In genomic region chr14:52094871-52095270, GRCh38 we compare ENCODE assay signal across 28 cellular contexts.
"Had no signal": no experiment of that assay in that cellular context is flagged by ENCODE, and none has a peak within 500 bp of the region (broad histone marks: within the 10 kb centered on the region; RNA-seq: fewer than 3 reads in every experiment).

No MANE protein-coding gene starts in this region.

- H3K36me3 ChIP-seq: left ventricle myocardium inferior, pancreas, prostate gland, tibial nerve, uterus had no signal

- H3K27me3 ChIP-seq: pancreas, tibial nerve, uterus had no signal

- H3K4me1 ChIP-seq: pancreas, prostate gland, tibial nerve, uterus had no signal

- H3K9me3 Mint-ChIP-seq: immature natural killer cell; natural killer cell treated with Interleukin-12 subunit alpha and Interleukin-12 subunit beta and Interleukin-15 and Interleukin-18, amount 100 ng/mL, for 72 hours; stimulated activated memory B cell treated with anti-CD40 and anti-IgM and Interleukin-4, amounts not matched to agents 10 μg/mL and 1 μg/mL and 100 μg/mL, for 72 hours; type B pancreatic cell had no signal

- H3K27ac Mint-ChIP-seq: immature natural killer cell; naive thymus-derived CD4-positive, alpha-beta T cell; natural killer cell treated with Interleukin-12 subunit alpha and Interleukin-12 subunit beta and Interleukin-15 and Interleukin-18, amount 100 ng/mL, for 72 hours; stimulated activated memory B cell treated with anti-CD40 and anti-IgM and Interleukin-4, amounts not matched to agents 10 μg/mL and 1 μg/mL and 100 μg/mL, for 72 hours; stimulated activated naive CD8-positive, alpha-beta T cell treated with anti-CD3 and anti-CD28 coated beads, Interleukin-15, amount 100 ng/mL, for 72 hours; type B pancreatic cell had no signal

- H3K4me3 Mint-ChIP-seq: immature natural killer cell; naive thymus-derived CD4-positive, alpha-beta T cell; natural killer cell treated with Interleukin-12 subunit alpha and Interleukin-12 subunit beta and Interleukin-15 and Interleukin-18, amount 100 ng/mL, for 72 hours; neural crest cell; stimulated activated memory B cell treated with anti-CD40 and anti-IgM and Interleukin-4, amounts not matched to agents 10 μg/mL and 1 μg/mL and 100 μg/mL, for 72 hours; stimulated activated naive CD8-positive, alpha-beta T cell treated with anti-CD3 and anti-CD28 coated beads, Interleukin-15, amount 100 ng/mL, for 72 hours; type B pancreatic cell had no signal

- H3K9me3 ChIP-seq: left ventricle myocardium inferior, mucosa of descending colon, pancreas, prostate gland, tibial nerve, uterus had no signal

- H3K4me3 ChIP-seq: left ventricle myocardium inferior, lung, mucosa of descending colon, pancreas, prostate gland, tibial nerve, uterus had no signal

- H3K36me3 Mint-ChIP-seq: naive thymus-derived CD4-positive, alpha-beta T cell; natural killer cell treated with Interleukin-12 subunit alpha and Interleukin-12 subunit beta and Interleukin-15 and Interleukin-18, amount 100 ng/mL, for 72 hours; stimulated activated memory B cell treated with anti-CD40 and anti-IgM and Interleukin-4, amounts not matched to agents 10 μg/mL and 1 μg/mL and 100 μg/mL, for 72 hours; type B pancreatic cell had no signal

- H3K27ac ChIP-seq: left ventricle myocardium inferior, pancreas, prostate gland, tibial nerve, uterus had no signal

- DNase-seq: hypothalamus; immature natural killer cell; kidney; left ventricle myocardium inferior; midbrain; mucosa of descending colon; naive thymus-derived CD4-positive, alpha-beta T cell; nucleus accumbens; pancreas; posterior cingulate gyrus; retina; right cardiac atrium; small intestine; stimulated activated CD4-positive, alpha-beta T cell treated with anti-CD3 and anti-CD28 coated beads, Interleukin-1b, Interleukin-23, amount 100 ng/mL, for 48 hours; stimulated activated CD4-positive, alpha-beta T cell treated with anti-CD3 and anti-CD28 coated beads, Interleukin-2, amount 100 ng/mL, for 48 hours; stimulated activated CD4-positive, alpha-beta T cell treated with anti-CD3 and anti-CD28 coated beads, Interleukin-4, amount 100 ng/mL, for 4 hours; stimulated activated CD8-positive, alpha-beta memory T cell treated with anti-CD3 and anti-CD28 coated beads, Interleukin-4, amount 100 ng/mL, for 48 hours; stimulated activated naive CD4-positive, alpha-beta T cell treated with Interleukin-2 at 50 U/mL for 16 hours; stimulated activated naive CD8-positive, alpha-beta T cell treated with anti-CD3 and anti-CD28 coated beads, Interleukin-15, amount 100 ng/mL, for 72 hours; substantia nigra; uterus had no signal

- H3K4me1 Mint-ChIP-seq: naive thymus-derived CD4-positive, alpha-beta T cell; stimulated activated memory B cell treated with anti-CD40 and anti-IgM and Interleukin-4, amounts not matched to agents 10 μg/mL and 1 μg/mL and 100 μg/mL, for 72 hours; stimulated activated naive CD8-positive, alpha-beta T cell treated with anti-CD3 and anti-CD28 coated beads, Interleukin-15, amount 100 ng/mL, for 72 hours had no signal
